Comparison of ENCODE assay signal across 17 cellular contexts in genomic region chr4:185082549-185082948, GRCh38.
DNase-seq lines count a peak whose midpoint lies in the region; ATAC-seq and TF ChIP-seq lines count a peak whose summit lies in the region.
"Had no signal": no experiment of that assay in that cellular context is flagged by ENCODE, and none has a peak within 500 bp of the region (broad histone marks: within the 10 kb centered on the region; RNA-seq: fewer than 3 reads in every experiment).

No MANE protein-coding gene starts in this region.

- H3K27me3 Mint-ChIP-seq in H9 (ENCODE audit: low read depth) = no peaks in the 10 kb centered on the region

- no peak overlapping the region for H3T11ph ChIP-seq in H9 (ENCODE audit: low read length)

- H3K23ac ChIP-seq in H9 (ENCODE audit: insufficient read length, low read depth, low read length) = no peak overlapping the region

- no peak overlapping the region for H3K27ac Mint-ChIP-seq in H9
- H3K27ac Mint-ChIP-seq: HFFc6, T-cell had no signal

- H3K56ac ChIP-seq in H9 (ENCODE audit: insufficient read length, low read depth, low read length) = no peak overlapping the region

- H3K36me3 ChIP-seq in A673 (ENCODE audit: insufficient read depth, low read length, poor library complexity, severe bottlenecking) (no peaks in the 10 kb centered on the region), sigmoid colon (no peaks in the 10 kb centered on the region)

- no peak overlapping the region for H2AFZ ChIP-seq in H9 (ENCODE audit: low read length)

- H3K4ac ChIP-seq in H9 (ENCODE audit: low read depth, low read length) = no peak overlapping the region

- H3K9ac ChIP-seq in H9 (ENCODE audit: extremely low read depth, insufficient read length, low read length) = no peak overlapping the region

- H3K4me3 Mint-ChIP-seq in H9 = no peak overlapping the region
- H3K4me3 Mint-ChIP-seq: HFFc6, T-cell had no signal

- no peak overlapping the region for H2BK5ac ChIP-seq in H9 (ENCODE audit: insufficient read length, low read length)

- no peaks in the 10 kb centered on the region for H3K79me1 ChIP-seq in H9 (ENCODE audit: insufficient read depth, low read depth, low read length, poor library complexity, severe bottlenecking)

- no peak overlapping the region for H3K18ac ChIP-seq in H9 (ENCODE audit: insufficient read length, low read depth, low read length)

- no peaks in the 10 kb centered on the region for H3K9me3 Mint-ChIP-seq in H9
- H3K9me3 Mint-ChIP-seq: HFFc6, T-cell had no signal

- no peaks in the 10 kb centered on the region for H3K23me2 ChIP-seq in H9 (ENCODE audit: insufficient read length, low read depth, low read length, poor library complexity, severe bottlenecking)

- H2BK15ac ChIP-seq in H9 (ENCODE audit: low read depth, low read length) = no peak overlapping the region

- H2BK120ac ChIP-seq in H9 (ENCODE audit: low read depth, low read length, poor library complexity, severe bottlenecking) = no peak overlapping the region

- no TSS peak for BruUV-seq in A673 (replicated peaks; lab: Mats Ljungman, UMichigan)

- peaks cover 32 to 51% of the 10 kb centered on the region in 2 experiments for H3K4me1 Mint-ChIP-seq in H9

- H2BK12ac ChIP-seq in H9 (ENCODE audit: insufficient read length, low read depth, low read length) = no peak overlapping the region

- H3K79me2 ChIP-seq in H9 (ENCODE audit: insufficient read depth, low read length) = no peaks in the 10 kb centered on the region

- no peak overlapping the region for H4K91ac ChIP-seq in H9 (ENCODE audit: insufficient read length, low read depth, low read length)

- H3K36me3 Mint-ChIP-seq in H9 (ENCODE audit: insufficient read depth in 1 of 3, low read depth in 3 of 3) = no peaks in the 10 kb centered on the region
- H3K36me3 Mint-ChIP-seq: T-cell had no signal

- H4K8ac ChIP-seq in H9 (replicated peaks; ENCODE audit: insufficient read length, low read depth, low read length) = no peak overlapping the region

- CTCF ChIA-PET in A673 (lab: Charles Lee) = no interaction called here

- DNase-seq in A673 (ENCODE audit: low spot score) (peak; percentile 45), KBM-7 (peak; percentile 47), SIG-M5 (lab: John Stamatoyannopoulos, UW) (peak; percentile 3), fibroblast of pulmonary artery (ENCODE audit: low read depth) (peak; percentile 7), sigmoid colon (no peak), DMS79 treated with DMSO at 0.1 percent for 48 hours (lab: John Stamatoyannopoulos, UW) (no peak), H9 (no peak)
- DNase-seq: amygdala; C1 segment of cervical spinal cord; erythroblast; glutamatergic neuron; HFFc6; stimulated activated CD4-positive, alpha-beta T cell treated with anti-CD3 and anti-CD28 coated beads, Interleukin-12 subunit alpha, Interleukin-12 subunit beta, amount 100 ng/mL, for 4 hours; T-cell had no signal

- H3K4me2 ChIP-seq in H9 (ENCODE audit: insufficient read depth, insufficient read length, low read length) = no peak overlapping the region
- H3K4me2 ChIP-seq: A549 had no signal

- POLR2A ChIA-PET in A673 (lab: Charles Lee; ENCODE audit: low non-redundant PET) = interaction anchor here (0.7 kb wide), 1 partner anchor 913 kb away, joined by 3 read pairs; no protein-coding TSS in a partner anchor

- H3K9me3 ChIP-seq in A673 (ENCODE audit: low read depth, low read length, poor library complexity, severe bottlenecking) (no peaks in the 10 kb centered on the region), sigmoid colon (no peaks in the 10 kb centered on the region), H9 (ENCODE audit: control insufficient read depth, low read depth, low read length) (no peaks in the 10 kb centered on the region)
- H3K9me3 ChIP-seq: A549 had no signal

- no peak for ATAC-seq in HG03135 (IDR thresholded peaks at IDR 0.05; ENCODE audit: unreplicated experiment)
- ATAC-seq: A549, T-cell had no signal

- 20 to 25% methylated on average over 2 of the region's 2 CpGs for WGBS in sigmoid colon, 2 donors
- no CpG with 5 or more reads among the region's 2 CpGs for WGBS in H9 (ENCODE audit: extremely low coverage, insufficient read length, low lambda C conversion rate)

- no peaks in the 10 kb centered on the region for H4K20me1 ChIP-seq in H9 (ENCODE audit: control insufficient read depth, insufficient read depth, insufficient read length)

- H2BK20ac ChIP-seq in H9 (ENCODE audit: low read depth, low read length, poor library complexity, severe bottlenecking) = no peak overlapping the region

- TF ChIP-seq CTCF in A673 (conservative IDR thresholded peaks at IDR 0.05; ENCODE audit: low read depth, low read length) (no peak), fibroblast of pulmonary artery (IDR thresholded peaks at IDR 0.05; ENCODE audit: low read length, missing control alignments) (no peak), sigmoid colon (IDR thresholded peaks at IDR 0.05) (no peak), H9 (conservative IDR thresholded peaks at IDR 0.05) (no peak)

- H3K4me1 ChIP-seq in A673 (ENCODE audit: insufficient read depth, low read length, poor library complexity, severe bottlenecking) = no peaks in the 10 kb centered on the region
- no peaks in the 10 kb centered on the region for H3K4me1 ChIP-seq in sigmoid colon
- H3K4me1 ChIP-seq in H9 (ENCODE audit: insufficient read depth, low read length) = peaks cover 17% of the 10 kb centered on the region
- H3K4me1 ChIP-seq: A549 had no signal

- H3K14ac ChIP-seq in H9 (ENCODE audit: insufficient read depth, low read length) = no peak overlapping the region

- no peaks in the 10 kb centered on the region for H3K27me3 ChIP-seq in A673 (replicated peaks; ENCODE audit: insufficient read depth, low read depth, low read length, poor library complexity)
- H3K27me3 ChIP-seq in sigmoid colon = no peaks in the 10 kb centered on the region
- H3K27me3 ChIP-seq in H9 (ENCODE audit: insufficient read depth, low read length) = no peaks in the 10 kb centered on the region

- H3K4me3 ChIP-seq in A673 (ENCODE audit: low read depth, low read length, poor library complexity, severe bottlenecking) (no peak overlapping the region), fibroblast of pulmonary artery (replicated peaks; ENCODE audit: low read depth, low read length) (no peak overlapping the region), sigmoid colon (no peak overlapping the region)
- H3K4me3 ChIP-seq: A549 had no signal

- H3K27ac ChIP-seq in A673 (ENCODE audit: low read depth, low read length, poor library complexity, severe bottlenecking) (no peak overlapping the region), sigmoid colon (no peak overlapping the region), H9 (ENCODE audit: insufficient read length, low read depth, low read length) (no peak overlapping the region)
- H3K27ac ChIP-seq: A549, VCaP had no signal

- in situ Hi-C loops in KBM-7 (cut with MboI; ENCODE audit: low pct_unique_long_range_greater_than_20kb, low sequenced_read_pairs) = no loop called here

- no peak overlapping the region for H2AK5ac ChIP-seq in H9 (ENCODE audit: insufficient read length, low read length)

- H4K5ac ChIP-seq in H9 (ENCODE audit: insufficient read length, low read depth, low read length) = no peak overlapping the region

- no peak for TF ChIP-seq POLR2A in sigmoid colon (IDR thresholded peaks at IDR 0.05)

- no peak for TF ChIP-seq EP300 in sigmoid colon (IDR thresholded peaks at IDR 0.05)

- intact Hi-C loops in A673 (cut with micrococcal nuclease; ENCODE audit: unreplicated experiment) = no loop called here
- intact Hi-C loops in sigmoid colon (cut with DNase I) = no loop called here

Comparison
In these comparisons a context has a peak if more than half of its experiments do, and no peak if none do; other contexts are left out.
1. DNase-seq: peak in A673 (single experiment), KBM-7 (single experiment), SIG-M5 (single experiment) and fibroblast of pulmonary artery (single experiment); none in sigmoid colon (single experiment), DMS79 treated with DMSO at 0.1 percent for 48 hours (single experiment) and H9 (single experiment).